ENCODE assay signal across 18 cellular contexts in the genomic region with DNA sequence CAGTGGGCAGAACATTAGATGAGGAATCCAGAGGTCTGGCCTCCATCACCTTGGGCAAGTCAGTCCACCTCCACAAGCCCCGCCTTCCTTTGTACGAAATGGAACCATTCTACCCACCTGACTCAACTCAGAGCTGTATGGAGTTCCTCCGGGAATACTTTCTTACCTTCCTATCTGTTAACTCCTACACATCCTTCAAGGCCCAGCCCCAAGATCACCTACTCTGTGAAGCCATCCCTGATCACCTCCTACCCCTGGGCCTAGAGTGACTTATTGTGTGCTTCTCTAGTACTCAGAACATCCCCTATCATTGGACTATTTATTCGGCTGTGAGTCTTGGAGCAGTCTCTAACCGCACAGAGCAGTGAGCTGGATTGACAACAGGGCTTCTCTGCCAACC.
DNase-seq lines count a peak whose midpoint lies in the region; ATAC-seq, FAIRE-seq and TF ChIP-seq lines count a peak whose summit lies in the region.
"Had no signal": no experiment of that assay in that cellular context is flagged by ENCODE, and none has a peak within 500 bp of the region (broad histone marks: within the 10 kb centered on the region; RNA-seq: fewer than 3 reads in every experiment).

No MANE protein-coding gene starts in this region.

- peaks cover 12% of the 10 kb centered on the region for H3K27me3 ChIP-seq in left ventricle myocardium inferior (ENCODE audit: low read depth)
- no peaks in the 10 kb centered on the region for H3K27me3 ChIP-seq in right cardiac atrium (ENCODE audit: control insufficient read depth, insufficient read depth)
- peaks cover 0 to 2% (median 0%) of the 10 kb centered on the region in 4 experiments; a peak in 3 of 7 replicates for H3K27me3 ChIP-seq in H1 (replicated peaks in 1 of 4; ENCODE audit: control insufficient read depth in 3 of 4, extremely low read depth in 1 of 4, insufficient read depth in 3 of 4, low read length in 3 of 4)

- DNase-seq in left ventricle myocardium inferior, result no peak
- no peak for DNase-seq in right cardiac atrium
- no peak for DNase-seq in H1 (ENCODE audit: low read depth in 1 of 2, low spot score in 2 of 2)
- DNase-seq in osteocyte (ENCODE audit: extremely low spot score, unreplicated experiment), result no peak
- DNase-seq in stimulated activated naive B cell treated with anti-CD40 and anti-IgM and Interleukin-4, amounts not matched to agents 10 μg/mL and 1 μg/mL and 100 μg/mL, for 72 hours, result no peak
- DNase-seq in NCI-H226, result no peak
- DNase-seq: C1 segment of cervical spinal cord; Calu3; CD4-positive, alpha-beta memory T cell; COR-L47; DMS53; DMS79 treated with DMSO at 0.1 percent for 48 hours; GF-D8 had no signal

- no peak overlapping the region for H4K91ac ChIP-seq in H1 (replicated peaks; ENCODE audit: insufficient read length, low read length)

- H3K4me1 Mint-ChIP-seq in osteocyte (ENCODE audit: unreplicated experiment), result peaks cover 30% of the 10 kb centered on the region
- no peaks in the 10 kb centered on the region for H3K4me1 Mint-ChIP-seq in stimulated activated naive B cell treated with anti-CD40 and anti-IgM and Interleukin-4, amounts not matched to agents 10 μg/mL and 1 μg/mL and 100 μg/mL, for 72 hours
- H3K4me1 Mint-ChIP-seq: CD4-positive, alpha-beta memory T cell had no signal

- CTCF ChIA-PET in H1 (lab: Charles Lee; ENCODE audit: partially characterized antibody), result interaction anchor here (1.0 to 1.7 kb wide), 4 partner anchors 10 to 186 kb away, joined by 3 to 6 read pairs (median 4); no protein-coding TSS in a partner anchor

- no peaks in the 10 kb centered on the region for H3K79me2 ChIP-seq in H1 (ENCODE audit: control insufficient read depth in 1 of 2, insufficient read depth in 2 of 2, low read length in 2 of 2)

- no peak overlapping the region for H3K4me2 ChIP-seq in H1 (ENCODE audit: insufficient read depth in 1 of 2, low read depth in 2 of 2, low read length in 2 of 2)
- H3K4me2 ChIP-seq: GM23338 had no signal

- TF ChIP-seq POLR2A in H1 (IDR thresholded peaks at IDR 0.05; ENCODE audit: control extremely low read depth in 1 of 2, low read depth in 2 of 2, low read length in 2 of 2), result no peak

- TF ChIP-seq RAD21 in H1 (IDR thresholded peaks at IDR 0.05 in 1 of 2, conservative IDR thresholded peaks at IDR 0.05 in 1 of 2; ENCODE audit: low read depth in 2 of 2, low read length in 2 of 2), result no peak

- no peak overlapping the region for H2AK5ac ChIP-seq in H1 (ENCODE audit: low read depth, low read length)

- no peak overlapping the region for H2AFZ ChIP-seq in H1 (ENCODE audit: low read length)
- H2AFZ ChIP-seq: GM23338 had no signal

- H4K5ac ChIP-seq in H1 (ENCODE audit: insufficient read length, low read depth, low read length), result no peak overlapping the region

- H3K27ac ChIP-seq in left ventricle myocardium inferior (replicated peaks), result peak overlapping the region; percentile 42
- H3K27ac ChIP-seq in right cardiac atrium (ENCODE audit: low read length), result no peak overlapping the region
- no peak overlapping the region for H3K27ac ChIP-seq in H1 (ENCODE audit: low read depth, low read length)

- H3K9me3 Mint-ChIP-seq in osteocyte (ENCODE audit: unreplicated experiment), result no peaks in the 10 kb centered on the region
- no peaks in the 10 kb centered on the region for H3K9me3 Mint-ChIP-seq in stimulated activated naive B cell treated with anti-CD40 and anti-IgM and Interleukin-4, amounts not matched to agents 10 μg/mL and 1 μg/mL and 100 μg/mL, for 72 hours
- H3K9me3 Mint-ChIP-seq: GM23338 had no signal

- H3K4me1 ChIP-seq in left ventricle myocardium inferior (peaks cover 19% of the 10 kb centered on the region), right cardiac atrium (ENCODE audit: control insufficient read depth, insufficient read depth, low read length) (no peaks in the 10 kb centered on the region), H1 (replicated peaks in 1 of 4; ENCODE audit: control insufficient read depth in 3 of 4, insufficient read depth in 4 of 4, low read length in 3 of 4) (peaks cover 0 to 5% (median 2%) of the 10 kb centered on the region in 4 experiments; a peak in 3 of 7 replicates)
- H3K4me1 ChIP-seq: HAP-1 had no signal

- no peak overlapping the region for H2BK5ac ChIP-seq in H1 (ENCODE audit: low read depth, low read length)

- H3K18ac ChIP-seq in H1 (ENCODE audit: extremely low read depth, low read length), result no peak overlapping the region

- H2BK15ac ChIP-seq in H1 (ENCODE audit: low read length), result no peak overlapping the region

- POLR2A ChIA-PET in H1 (lab: Charles Lee; ENCODE audit: partially characterized antibody), result no interaction called here

- no peak overlapping the region for H3K23ac ChIP-seq in H1 (ENCODE audit: insufficient read length)

- intact Hi-C loops in left ventricle myocardium inferior (cut with micrococcal nuclease), result no loop called here
- intact Hi-C loops in right cardiac atrium (cut with DNase I), result no loop called here

- no peak overlapping the region for H3K4me3 ChIP-seq in left ventricle myocardium inferior
- H3K4me3 ChIP-seq in right cardiac atrium (ENCODE audit: low read length), result no peak overlapping the region
- no peak overlapping the region for H3K4me3 ChIP-seq in H1 (ENCODE audit: extremely low read depth in 1 of 4, insufficient read depth in 2 of 4, low read depth in 3 of 4, low read length in 4 of 4)
- H3K4me3 ChIP-seq: GM23338, HAP-1 had no signal

- peaks cover 6% of the 10 kb centered on the region for H3K36me3 Mint-ChIP-seq in osteocyte (ENCODE audit: unreplicated experiment)
- H3K36me3 Mint-ChIP-seq in stimulated activated naive B cell treated with anti-CD40 and anti-IgM and Interleukin-4, amounts not matched to agents 10 μg/mL and 1 μg/mL and 100 μg/mL, for 72 hours, result no peaks in the 10 kb centered on the region
- H3K36me3 Mint-ChIP-seq: CD4-positive, alpha-beta memory T cell had no signal

- 88% methylated on average over 5 of the region's 5 CpGs for WGBS in right cardiac atrium
- WGBS in H1 (ENCODE audit: extremely low coverage in 1 of 2, insufficient coverage in 1 of 2, insufficient read length in 1 of 2, insufficient replicate concordance in 2 of 2, low coverage in 1 of 2, low lambda C conversion rate in 2 of 2, missing lambda C conversion rate in 1 of 2), 2 experiments, result 86% methylated on average over 5 of the region's 5 CpGs; no CpG with 5 or more reads in 1 of the 2 experiments

- TF ChIP-seq CTCF in left ventricle myocardium inferior (IDR thresholded peaks at IDR 0.05; ENCODE audit: borderline replicate concordance) (no peak), H1 (IDR thresholded peaks at IDR 0.05; ENCODE audit: control extremely low read depth in 1 of 3, insufficient read depth in 1 of 3, low read depth in 1 of 3, low read length in 3 of 3) (no peak), osteocyte (IDR thresholded peaks at IDR 0.05) (no peak)

- H4K8ac ChIP-seq in H1 (ENCODE audit: extremely low read depth, insufficient read depth, low read length), result no peak overlapping the region

- H3K36me3 ChIP-seq in left ventricle myocardium inferior (no peaks in the 10 kb centered on the region), H1 (ENCODE audit: control insufficient read depth in 2 of 4, insufficient read depth in 4 of 4, low read length in 3 of 4) (no peaks in the 10 kb centered on the region)
- H3K36me3 ChIP-seq: HAP-1 had no signal

- H3K27me3 Mint-ChIP-seq in osteocyte (ENCODE audit: unreplicated experiment), result no peaks in the 10 kb centered on the region
- H3K27me3 Mint-ChIP-seq in stimulated activated naive B cell treated with anti-CD40 and anti-IgM and Interleukin-4, amounts not matched to agents 10 μg/mL and 1 μg/mL and 100 μg/mL, for 72 hours, result no peaks in the 10 kb centered on the region

- H4K20me1 ChIP-seq in H1 (replicated peaks in 1 of 2; ENCODE audit: control insufficient read depth in 1 of 2, insufficient read depth in 2 of 2, low read length in 2 of 2), result no peaks in the 10 kb centered on the region

- H3K9me3 ChIP-seq in left ventricle myocardium inferior (replicated peaks) (no peaks in the 10 kb centered on the region), right cardiac atrium (ENCODE audit: control insufficient read depth, low read length) (no peaks in the 10 kb centered on the region), H1 (ENCODE audit: insufficient read depth in 2 of 2, low read depth in 1 of 2, low read length in 1 of 2) (no peaks in the 10 kb centered on the region)
- H3K9me3 ChIP-seq: HAP-1 had no signal

- no peak overlapping the region for H3K9ac ChIP-seq in H1 (replicated peaks in 1 of 4; ENCODE audit: extremely low read depth in 1 of 4, low read depth in 3 of 4, low read length in 3 of 4)

- no peak overlapping the region for H3K4me3 Mint-ChIP-seq in osteocyte (ENCODE audit: unreplicated experiment)
- no peak overlapping the region for H3K4me3 Mint-ChIP-seq in stimulated activated naive B cell treated with anti-CD40 and anti-IgM and Interleukin-4, amounts not matched to agents 10 μg/mL and 1 μg/mL and 100 μg/mL, for 72 hours
- H3K4me3 Mint-ChIP-seq: CD4-positive, alpha-beta memory T cell; GM23338 had no signal

- H3K4ac ChIP-seq in H1 (replicated peaks; ENCODE audit: insufficient read length, low read depth, low read length), result no peak overlapping the region

- H2BK20ac ChIP-seq in H1 (ENCODE audit: low read length), result no peak overlapping the region

- no peak for FAIRE-seq in H1 (lab: Jason Lieb, UNC)
- FAIRE-seq: GM12891, GM18507, H54 had no signal

- no peak overlapping the region for H2BK120ac ChIP-seq in H1 (replicated peaks; ENCODE audit: low read depth, low read length)

- no peak for TF ChIP-seq EP300 in H1 (IDR thresholded peaks at IDR 0.05; ENCODE audit: borderline replicate concordance in 1 of 2, low read depth in 2 of 2, low read length in 2 of 2)

- ATAC-seq in right cardiac atrium, result no peak
- ATAC-seq in stimulated activated naive B cell treated with anti-CD40 and anti-IgM and Interleukin-4, amounts not matched to agents 10 μg/mL and 1 μg/mL and 100 μg/mL, for 72 hours (replicated peaks), result no peak

- H3K23me2 ChIP-seq in H1 (ENCODE audit: low read depth, low read length), result no peaks in the 10 kb centered on the region

- H3K79me1 ChIP-seq in H1 (ENCODE audit: low read depth, low read length), result no peaks in the 10 kb centered on the region

- H2BK12ac ChIP-seq in H1 (ENCODE audit: low read depth, low read length), result 0 out of 2 replicates have a peak overlapping the region, but pooled peaks have one; percentile 52

- H3K56ac ChIP-seq in H1 (replicated peaks; ENCODE audit: insufficient read length, low read depth, low read length), result no peak overlapping the region

- no peak overlapping the region for H3K14ac ChIP-seq in H1 (ENCODE audit: insufficient read length)

- peak overlapping the region; percentile 52 for H3K27ac Mint-ChIP-seq in osteocyte (ENCODE audit: unreplicated experiment)
- H3K27ac Mint-ChIP-seq in stimulated activated naive B cell treated with anti-CD40 and anti-IgM and Interleukin-4, amounts not matched to agents 10 μg/mL and 1 μg/mL and 100 μg/mL, for 72 hours, result no peak overlapping the region
- H3K27ac Mint-ChIP-seq: CD4-positive, alpha-beta memory T cell; GM23338 had no signal

TF ChIP-seq in H1, 55 proteins besides CTCF, POLR2A, EP300 and RAD21 (continues in another document):
- TF ChIP-seq, protein P1, sequence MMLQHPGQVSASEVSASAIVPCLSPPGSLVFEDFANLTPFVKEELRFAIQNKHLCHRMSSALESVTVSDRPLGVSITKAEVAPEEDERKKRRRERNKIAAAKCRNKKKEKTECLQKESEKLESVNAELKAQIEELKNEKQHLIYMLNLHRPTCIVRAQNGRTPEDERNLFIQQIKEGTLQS (IDR thresholded peaks at IDR 0.05; ENCODE audit: insufficient read depth, low read depth, low read length), result no peak
- TF ChIP-seq TBP (IDR thresholded peaks at IDR 0.05; ENCODE audit: low read depth, low read length), result no peak
